Comparison of ENCODE assay signal across 23 cellular contexts in genomic region chr9:92735907-92736600, GRCh38. TPM values are rescaled to one million over a fixed set of nuclear protein-coding genes. Genes with fewer than 3 reads are reported as not detected.
A peak's percentile ranks its signal among the peaks of the same experiment; 100 is the strongest.
DNase-seq lines count a peak whose midpoint lies in the region; ATAC-seq and TF ChIP-seq lines count a peak whose summit lies in the region.
"Had no signal": no experiment of that assay in that cellular context is flagged by ENCODE, and none has a peak within 500 bp of the region (broad histone marks: within the 10 kb centered on the region; RNA-seq: fewer than 3 reads in every experiment).

No MANE protein-coding gene starts in this region.

- H3K27me3 Mint-ChIP-seq in activated CD4-positive, alpha-beta T cell treated with anti-CD3 and anti-CD28 coated beads for 36 hours = no peaks in the 10 kb centered on the region
- H3K27me3 Mint-ChIP-seq in osteocyte (ENCODE audit: unreplicated experiment) = no peaks in the 10 kb centered on the region

- H3K27ac Mint-ChIP-seq in activated CD4-positive, alpha-beta T cell treated with anti-CD3 and anti-CD28 coated beads for 36 hours = peak overlapping the region; percentile 29
- no peak overlapping the region for H3K27ac Mint-ChIP-seq in osteocyte (ENCODE audit: unreplicated experiment)

- no peaks in the 10 kb centered on the region for H3K9me3 ChIP-seq in neutrophil
- H3K9me3 ChIP-seq: gastroesophageal sphincter, stomach, upper lobe of left lung had no signal

- no peak for DNase-seq in activated CD4-positive, alpha-beta T cell treated with anti-CD3 and anti-CD28 coated beads for 36 hours
- no peak for DNase-seq in activated CD4-positive, alpha-beta T cell treated with anti-CD3 and anti-CD28 coated beads for 1 hour
- DNase-seq in M059J (ENCODE audit: low read depth) (peak; percentile 27), dermis blood vessel endothelial cell (peak; percentile 44), osteocyte (ENCODE audit: extremely low spot score, unreplicated experiment) (no peak), HCEC 1CT (no peak)
- DNase-seq: activated CD4-positive, CD25-positive, alpha-beta regulatory T cell treated with anti-CD3 and anti-CD28 coated beads, Interleukin-2, amount 50 U/mL, for 72 hours; erythroblast; GF-D8; NCI-H1694 treated with DMSO at 0.1 percent for 48 hours; NCI-H82; PC-9; stomach; upper lobe of left lung had no signal

- peak overlapping the region; percentile 40 for H3K27ac ChIP-seq in neutrophil
- H3K27ac ChIP-seq: 22Rv1, gastroesophageal sphincter, parathyroid adenoma, PC-9, stomach had no signal

- intact Hi-C loops in activated CD4-positive, alpha-beta T cell treated with anti-CD3 and anti-CD28 coated beads for 36 hours (cut with DNase I, micrococcal nuclease) = no loop called here

- H3K4me1 ChIP-seq in neutrophil (ENCODE audit: control insufficient read depth in 1 of 2, insufficient read depth in 1 of 2, low read depth in 1 of 2, low read length in 1 of 2) = peaks cover 37 to 47% of the 10 kb centered on the region in 2 experiments

- no peak overlapping the region for H3K4me3 Mint-ChIP-seq in activated CD4-positive, alpha-beta T cell treated with anti-CD3 and anti-CD28 coated beads for 36 hours
- H3K4me3 Mint-ChIP-seq in osteocyte (ENCODE audit: unreplicated experiment) = no peak overlapping the region

- H3K4me1 Mint-ChIP-seq in activated CD4-positive, alpha-beta T cell treated with anti-CD3 and anti-CD28 coated beads for 36 hours = peaks cover 61% of the 10 kb centered on the region
- peaks cover 11% of the 10 kb centered on the region for H3K4me1 Mint-ChIP-seq in osteocyte (ENCODE audit: unreplicated experiment)

- no peaks in the 10 kb centered on the region for H3K36me3 Mint-ChIP-seq in activated CD4-positive, alpha-beta T cell treated with anti-CD3 and anti-CD28 coated beads for 36 hours (ENCODE audit: low read depth)
- peaks cover 1% of the 10 kb centered on the region for H3K36me3 Mint-ChIP-seq in osteocyte (ENCODE audit: unreplicated experiment)

- H3K9me3 Mint-ChIP-seq in activated CD4-positive, alpha-beta T cell treated with anti-CD3 and anti-CD28 coated beads for 36 hours (ENCODE audit: low read depth) = no peaks in the 10 kb centered on the region
- no peaks in the 10 kb centered on the region for H3K9me3 Mint-ChIP-seq in osteocyte (ENCODE audit: unreplicated experiment)

- TF ChIP-seq CTCF in neutrophil (IDR thresholded peaks at IDR 0.05) (no peak), osteocyte (IDR thresholded peaks at IDR 0.05) (no peak)

- no peaks in the 10 kb centered on the region for H3K27me3 ChIP-seq in neutrophil
- H3K27me3 ChIP-seq: dorsolateral prefrontal cortex, gastroesophageal sphincter, stomach, upper lobe of left lung had no signal

- H3K36me3 ChIP-seq in neutrophil = no peaks in the 10 kb centered on the region
- H3K36me3 ChIP-seq: gastroesophageal sphincter, stomach, upper lobe of left lung had no signal

- no peak overlapping the region for H3K4me3 ChIP-seq in neutrophil (ENCODE audit: low read depth in 1 of 2, low read length in 1 of 2)
- H3K4me3 ChIP-seq: dorsolateral prefrontal cortex, gastroesophageal sphincter, GM12878, PC-9, stomach, upper lobe of left lung had no signal

- CTCF ChIA-PET in activated CD4-positive, alpha-beta T cell treated with anti-CD3 and anti-CD28 coated beads for 36 hours (lab: Charles Lee) = interaction anchor here (2.7 kb wide), 1 partner anchor 19 kb away, joined by 7 read pairs; no protein-coding TSS in a partner anchor

- ATAC-seq in activated CD4-positive, alpha-beta T cell treated with anti-CD3 and anti-CD28 coated beads for 36 hours = no peak
- no peak for ATAC-seq in HG03432 (IDR thresholded peaks at IDR 0.05; ENCODE audit: unreplicated experiment)
- ATAC-seq: gastroesophageal sphincter, GM12878, HCT116, HepG2 had no signal

- POLR2A ChIA-PET in activated CD4-positive, alpha-beta T cell treated with anti-CD3 and anti-CD28 coated beads for 36 hours (lab: Charles Lee) = interaction anchor here (0.6 kb wide), 1 partner anchor 753 kb away, joined by 7 read pairs; no protein-coding TSS in a partner anchor

RNA-seq across cellular contexts. Expression of gene BICD2, which starts 28.6 kb away (rescaled TPM):
- 10 to 100 TPM; 13.3 to 14.2 TPM for total RNA-seq in activated CD4-positive, alpha-beta T cell treated with anti-CD3 and anti-CD28 coated beads for 36 hours
- 22.2 and 39.0 TPM in 2 replicates for total RNA-seq in M059J (2014; rRNA removed; shearing (Covaris generic))
- total RNA-seq in dermis blood vessel endothelial cell (54.5 and 74.2 TPM in 2 replicates), osteocyte (34.8 and 35.4 TPM in 2 replicates)

Comparison
In these comparisons a context has a peak if more than half of its experiments do, and no peak if none do; other contexts are left out.
1. DNase-seq: peak in M059J (single experiment) and dermis blood vessel endothelial cell (single experiment); none in activated CD4-positive, alpha-beta T cell treated with anti-CD3 and anti-CD28 coated beads for 36 hours (single experiment), activated CD4-positive, alpha-beta T cell treated with anti-CD3 and anti-CD28 coated beads for 1 hour (single experiment), osteocyte (single experiment) and HCEC 1CT (single experiment).